Comparison of ENCODE assay signal across 10 cellular contexts in the genomic region with DNA sequence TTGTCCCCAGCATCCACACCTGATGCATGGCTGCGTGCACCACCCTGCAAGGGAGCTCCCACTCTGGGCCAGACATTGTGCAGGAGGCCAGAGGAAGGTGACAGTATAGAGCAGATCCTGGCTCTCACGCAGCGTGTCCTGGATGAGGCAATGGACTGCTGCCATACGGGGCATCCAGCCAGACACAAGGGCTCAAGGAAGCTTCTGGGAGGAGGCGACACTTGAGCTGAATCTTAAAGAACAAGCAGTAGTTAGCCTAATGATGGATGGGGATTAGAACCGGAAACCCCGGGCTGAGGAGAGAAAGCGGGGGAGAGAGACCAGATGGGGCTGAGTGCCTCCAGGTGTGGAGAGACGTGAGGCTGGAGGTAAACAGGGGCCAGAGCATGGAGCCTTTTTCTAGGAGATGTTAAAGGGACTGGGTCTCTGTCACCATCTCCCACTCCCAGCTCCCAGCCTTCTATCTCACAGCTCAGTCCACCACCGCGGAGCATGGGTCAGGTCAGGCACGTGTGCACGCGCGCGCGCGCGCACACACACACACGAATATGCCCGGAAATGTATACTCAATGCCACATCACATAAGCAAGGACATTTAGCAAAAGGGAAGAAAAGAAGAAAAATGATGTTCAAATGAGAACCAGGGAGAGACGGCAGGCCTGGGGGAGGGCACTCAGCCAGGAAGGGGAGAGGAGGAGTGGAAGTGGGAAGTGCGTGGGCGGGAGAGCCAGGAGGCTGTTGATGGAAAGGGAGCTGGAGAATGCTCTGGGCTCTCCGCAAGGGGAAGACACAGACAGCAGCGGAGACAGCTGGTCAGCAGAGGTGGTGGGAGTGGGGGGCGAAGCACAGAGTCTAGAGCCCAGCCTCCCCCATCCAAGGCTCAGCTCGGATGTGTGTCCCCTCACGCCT. TPM values are rescaled to one million over a fixed set of nuclear protein-coding genes. Genes with fewer than 3 reads are reported as not detected.
A peak's percentile ranks its signal among the peaks of the same experiment; 100 is the strongest.
DNase-seq lines count a peak whose midpoint lies in the region; ATAC-seq, FAIRE-seq and TF ChIP-seq lines count a peak whose summit lies in the region.
"Had no signal": no experiment of that assay in that cellular context is flagged by ENCODE, and none has a peak within 500 bp of the region (broad histone marks: within the 10 kb centered on the region; RNA-seq: fewer than 3 reads in every experiment).

No MANE protein-coding gene starts in this region.

- H3K9me3 Mint-ChIP-seq in stimulated activated effector memory CD8-positive, alpha-beta T cell treated with anti-CD3 and anti-CD28 coated beads, Interleukin-12 subunit alpha, Interleukin-12 subunit beta, amount 100 ng/mL, for 72 hours, result no peaks in the 10 kb centered on the region

- H3K27me3 ChIP-seq in IMR-90 (ENCODE audit: control insufficient read depth, insufficient read depth, low read length) (no peaks in the 10 kb centered on the region), breast epithelium (no peaks in the 10 kb centered on the region)

- H4K5ac ChIP-seq in IMR-90 (ENCODE audit: low read depth, low read length), result peak overlapping the region; percentile 65

- CTCF ChIA-PET in IMR-90 (lab: Yijun Ruan, JAX), result no interaction called here

- H2BK20ac ChIP-seq in IMR-90 (ENCODE audit: low read depth, low read length), result peak overlapping the region; percentile 96

- H3K9me3 ChIP-seq in IMR-90 (ENCODE audit: control insufficient read depth, insufficient read depth, low read length) (no peaks in the 10 kb centered on the region), breast epithelium (peaks cover 0 to 2% of the 10 kb centered on the region in 2 donors), kidney (ENCODE audit: control insufficient read depth in 1 of 2, low read length in 2 of 2) (no peaks in the 10 kb centered on the region)

- peaks cover 19% of the 10 kb centered on the region for H3K9me1 ChIP-seq in IMR-90 (ENCODE audit: insufficient read depth, low read length)

- H4K8ac ChIP-seq in IMR-90 (ENCODE audit: low read depth in 2 of 2, low read length in 2 of 2), result peak overlapping the region; percentile 84 to 90

- H3K4me2 ChIP-seq in IMR-90 (ENCODE audit: low read depth, low read length), result peak overlapping the region; percentile 50

- no peak for TF ChIP-seq CTCF in IMR-90 (conservative IDR thresholded peaks at IDR 0.05; ENCODE audit: low read depth, low read length)
- TF ChIP-seq CTCF in breast epithelium (IDR thresholded peaks at IDR 0.05), result no peak
- no peak for TF ChIP-seq CTCF in kidney (IDR thresholded peaks at IDR 0.05; ENCODE audit: borderline replicate concordance, extremely low read depth, insufficient read depth)

- H4K20me1 ChIP-seq in IMR-90 (ENCODE audit: insufficient read depth, low read length), result no peaks in the 10 kb centered on the region

- H2AFZ ChIP-seq in IMR-90 (replicated peaks; ENCODE audit: low read length, poor library complexity), result peak overlapping the region; percentile 87

- peak overlapping the region; percentile 95 for H2AK5ac ChIP-seq in IMR-90 (ENCODE audit: low read depth, low read length)

- peak overlapping the region; percentile 41 for H3K18ac ChIP-seq in IMR-90 (ENCODE audit: low read depth, low read length)

- peak overlapping the region; percentile 73 for H2BK5ac ChIP-seq in IMR-90 (ENCODE audit: low read depth, low read length, poor library complexity, severe bottlenecking)

- no peak overlapping the region for H3K4me3 ChIP-seq in IMR-90 (ENCODE audit: insufficient read depth, low read depth, low read length)
- H3K4me3 ChIP-seq in breast epithelium, result peak overlapping the region; percentile 14 to 57 (median 27)
- H3K4me3 ChIP-seq in kidney (ENCODE audit: low read length in 2 of 2), result peak overlapping the region; percentile 42 to 49

- no TSS peak for BruUV-seq in IMR-90 (replicated peaks; lab: Mats Ljungman, UMichigan)

- in situ Hi-C loops in IMR-90 (cut with MboI; ENCODE audit: low sequenced_read_pairs), result no loop called here

- FAIRE-seq in kidney (lab: Jason Lieb, UNC), result no peak
- FAIRE-seq: TTC549 had no signal

- no peaks in the 10 kb centered on the region for H3K4me1 Mint-ChIP-seq in stimulated activated effector memory CD8-positive, alpha-beta T cell treated with anti-CD3 and anti-CD28 coated beads, Interleukin-12 subunit alpha, Interleukin-12 subunit beta, amount 100 ng/mL, for 72 hours

- peaks cover 25% of the 10 kb centered on the region for H3K4me1 ChIP-seq in IMR-90 (ENCODE audit: control insufficient read depth, insufficient read depth, low read length)
- H3K4me1 ChIP-seq in breast epithelium, result no peaks in the 10 kb centered on the region
- peaks cover 0 to 14% of the 10 kb centered on the region in 2 donors for H3K4me1 ChIP-seq in kidney (ENCODE audit: control insufficient read depth in 1 of 2, insufficient read depth in 1 of 2, low read depth in 1 of 2, low read length in 2 of 2)

- H3K27ac Mint-ChIP-seq in stimulated activated effector memory CD8-positive, alpha-beta T cell treated with anti-CD3 and anti-CD28 coated beads, Interleukin-12 subunit alpha, Interleukin-12 subunit beta, amount 100 ng/mL, for 72 hours, result no peak overlapping the region

- peak overlapping the region; percentile 69; the same call in 2 of the 3 replicates for H2BK15ac ChIP-seq in IMR-90 (ENCODE audit: low read depth, low read length)

- H3K56ac ChIP-seq in IMR-90 (ENCODE audit: extremely low read depth, insufficient read depth, low read length), result peak overlapping the region; percentile 79

- H4K91ac ChIP-seq in IMR-90 (ENCODE audit: insufficient read depth, low read depth, low read length), result peak overlapping the region; percentile 98

- H3K9ac ChIP-seq in IMR-90 (ENCODE audit: low read depth, low read length), result peak overlapping the region; percentile 82
- H3K9ac ChIP-seq in kidney (ENCODE audit: low read length in 2 of 2), result no peak overlapping the region

- H3K36me3 ChIP-seq in IMR-90 (ENCODE audit: control insufficient read depth, insufficient read depth, low read length) (no peaks in the 10 kb centered on the region), breast epithelium (no peaks in the 10 kb centered on the region), kidney (ENCODE audit: control insufficient read depth in 1 of 2, insufficient read depth in 2 of 2, low read length in 2 of 2) (no peaks in the 10 kb centered on the region)

- TF ChIP-seq POLR2A in IMR-90 (IDR thresholded peaks at IDR 0.05; ENCODE audit: low read depth, low read length), result no peak
- TF ChIP-seq POLR2A in breast epithelium (IDR thresholded peaks at IDR 0.05), result no peak

- H2BK120ac ChIP-seq in IMR-90 (ENCODE audit: low read depth, low read length), result peak overlapping the region; percentile 96

- ATAC-seq in IMR-90 (ENCODE audit: low read depth), result peak; percentile 52
- peak; percentile 21 for ATAC-seq in stimulated activated effector memory CD8-positive, alpha-beta T cell treated with anti-CD3 and anti-CD28 coated beads, Interleukin-12 subunit alpha, Interleukin-12 subunit beta, amount 100 ng/mL, for 72 hours
- no peak for ATAC-seq in GM19035 (IDR thresholded peaks at IDR 0.05; ENCODE audit: unreplicated experiment)

- H3K27ac ChIP-seq in IMR-90 (ENCODE audit: insufficient read depth, low read length) (peak overlapping the region; percentile 98), breast epithelium (no peak overlapping the region), kidney (ENCODE audit: low read depth in 2 of 2, low read length in 2 of 2) (peak overlapping the region; percentile 43 to 65)

- peak overlapping the region; percentile 83 for H2AK9ac ChIP-seq in IMR-90 (replicated peaks; ENCODE audit: low read depth, low read length, poor library complexity)

- H3K23ac ChIP-seq in IMR-90 (ENCODE audit: low read depth, low read length), result peak overlapping the region; percentile 89

- intact Hi-C loops in IMR-90 (cut with micrococcal nuclease) (loop anchor here (1.0 kb wide), 1 partner anchor 68 kb away; the partner anchor contains the start of gene MYH10), breast epithelium (cut with DNase I; ENCODE audit: low total_unique reads) (no loop called here), kidney (cut with DNase I) (no loop called here)

- H3K4ac ChIP-seq in IMR-90 (ENCODE audit: low read depth, low read length), result peak overlapping the region; percentile 90

- POLR2A ChIA-PET in IMR-90 (lab: Charles Lee; ENCODE audit: unreplicated experiment), result interaction anchor here (0.6 to 1.4 kb wide), 3 partner anchors 9 to 1203 kb away, joined by 3 to 4 read pairs (median 3); no protein-coding TSS in a partner anchor

- no peak overlapping the region for H3K4me3 Mint-ChIP-seq in stimulated activated effector memory CD8-positive, alpha-beta T cell treated with anti-CD3 and anti-CD28 coated beads, Interleukin-12 subunit alpha, Interleukin-12 subunit beta, amount 100 ng/mL, for 72 hours

- TF ChIP-seq RAD21 in IMR-90 (IDR thresholded peaks at IDR 0.05; ENCODE audit: low read length), result no peak

- DNase-seq in IMR-90, result peak; percentile 79
- DNase-seq in breast epithelium (ENCODE audit: low spot score in 2 of 2), result peak in 1 of 2 donors; percentile 72
- peak; percentile 89 for DNase-seq in kidney
- DNase-seq in stimulated activated effector memory CD8-positive, alpha-beta T cell treated with anti-CD3 and anti-CD28 coated beads, Interleukin-12 subunit alpha, Interleukin-12 subunit beta, amount 100 ng/mL, for 72 hours (ENCODE audit: low spot score in 2 of 2), result no peak
- no peak for DNase-seq in GF-D8 (lab: John Stamatoyannopoulos, UW)
- DNase-seq in stimulated activated CD4-positive, alpha-beta T cell treated with anti-CD3 and anti-CD28 coated beads, Interleukin-15, amount 100 ng/mL, for 24 hours, result no peak
- no peak for DNase-seq in NCI-H1048 (lab: John Stamatoyannopoulos, UW)

- WGBS in IMR-90 (ENCODE audit: extremely low coverage in 2 of 2, insufficient read length in 1 of 2), 2 experiments, result 0% methylated on average over 4 of the region's 29 CpGs; no CpG with 5 or more reads in 1 of the 2 experiments

- dilution Hi-C loops in IMR-90 (cut with HindIII; ENCODE audit: low sequenced_read_pairs, unreplicated experiment), result no loop called here

- H3K14ac ChIP-seq in IMR-90 (replicated peaks; ENCODE audit: low read depth, low read length), result peak overlapping the region; percentile 92

- H3K79me1 ChIP-seq in IMR-90 (ENCODE audit: low read depth in 1 of 2, low read length in 2 of 2), result peaks cover 0 to 4% of the 10 kb centered on the region in 2 experiments; a peak in 2 of 4 replicates

- H3K36me3 Mint-ChIP-seq in stimulated activated effector memory CD8-positive, alpha-beta T cell treated with anti-CD3 and anti-CD28 coated beads, Interleukin-12 subunit alpha, Interleukin-12 subunit beta, amount 100 ng/mL, for 72 hours, result no peaks in the 10 kb centered on the region

RNA-seq across cellular contexts. Expression of gene CCDC42, which starts 46.2 kb away (rescaled TPM):
- total RNA-seq in IMR-90 (2012; rRNA removed), result not detected in 2 replicates
- not detected in 2 replicates for polyA plus RNA-seq in IMR-90 (2012; rRNA removed)
- not detected in 2 replicates for polyA plus RNA-seq in IMR-90 (2012; cell fraction: cytosol; rRNA removed)
- polyA plus RNA-seq in IMR-90 (2012; cell fraction: nucleus; rRNA removed; ENCODE audit: low replicate concordance), result not detected in 2 replicates
- not detected for total RNA-seq in breast epithelium
- total RNA-seq in kidney, result not detected
- not detected for polyA plus RNA-seq in kidney (ENCODE audit: insufficient read depth, low read depth, low replicate concordance)
- total RNA-seq: HT1080 had no signal

RNA-seq across cellular contexts. Expression of gene SPDYE4, which starts 60.0 kb away (rescaled TPM):
- total RNA-seq in IMR-90 (2012; rRNA removed) (not detected in 2 replicates), breast epithelium (not detected), kidney (not detected)
- polyA plus RNA-seq in IMR-90 (2012; rRNA removed) (not detected in 2 replicates), kidney (ENCODE audit: insufficient read depth, low read depth, low replicate concordance) (not detected)
- polyA plus RNA-seq in IMR-90 (2012; cell fraction: cytosol; rRNA removed), result not detected in 2 replicates
- not detected in 2 replicates for polyA plus RNA-seq in IMR-90 (2012; cell fraction: nucleus; rRNA removed; ENCODE audit: low replicate concordance)
- total RNA-seq: HT1080 had no signal

Comparison
In these comparisons a context has a peak if more than half of its experiments do, and no peak if none do; other contexts are left out.
1. DNase-seq: peak in IMR-90 (single experiment) and kidney (single experiment); none in stimulated activated effector memory CD8-positive, alpha-beta T cell treated with anti-CD3 and anti-CD28 coated beads, Interleukin-12 subunit alpha, Interleukin-12 subunit beta, amount 100 ng/mL, for 72 hours (0 of 2), GF-D8 (single experiment), stimulated activated CD4-positive, alpha-beta T cell treated with anti-CD3 and anti-CD28 coated beads, Interleukin-15, amount 100 ng/mL, for 24 hours (single experiment) and NCI-H1048 (single experiment).
2. H3K27ac ChIP-seq: peak in IMR-90 (single experiment) and kidney (2 of 2); none in breast epithelium (0 of 2).